Comparison of ENCODE assay signal across 8 cellular contexts in the genomic region with DNA sequence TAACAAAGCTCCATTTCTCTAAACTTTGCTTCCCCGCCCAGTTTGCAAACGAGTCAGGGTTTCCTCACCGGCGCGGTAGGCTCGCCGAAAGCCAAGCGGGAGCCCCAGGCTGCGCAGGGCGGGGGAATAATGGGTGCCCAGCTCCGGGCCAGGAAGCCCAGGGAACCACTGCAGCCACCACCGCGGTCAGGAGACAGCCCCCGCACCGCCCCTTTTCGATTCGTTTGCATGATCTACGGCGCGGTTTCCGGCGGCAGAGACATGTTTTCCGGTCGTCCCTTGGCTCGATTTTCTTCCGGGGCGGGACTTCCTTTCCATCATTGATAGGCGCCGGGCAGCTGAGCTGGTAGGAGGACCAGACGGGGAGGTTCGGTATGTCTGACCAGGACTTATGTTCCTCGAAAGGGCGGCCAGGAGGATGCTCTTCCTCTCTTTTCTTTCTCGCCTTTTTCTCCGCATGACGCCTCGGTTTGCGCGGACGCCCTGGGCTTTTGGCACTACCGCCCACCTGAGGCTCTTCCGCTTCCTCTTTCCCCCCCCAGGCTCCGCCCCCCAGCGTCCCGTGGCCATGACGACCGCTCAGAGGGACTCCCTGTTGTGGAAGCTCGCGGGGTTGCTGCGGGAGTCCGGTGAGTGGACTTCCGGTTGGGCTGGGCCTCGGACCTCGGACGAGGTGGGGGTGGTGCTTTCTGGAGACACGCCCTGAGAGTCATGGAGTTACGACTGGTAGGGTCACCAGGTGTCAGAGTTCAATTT. TPM values are rescaled to one million over a fixed set of nuclear protein-coding genes. Genes with fewer than 3 reads are reported as not detected.
DNase-seq lines count a peak whose midpoint lies in the region; ATAC-seq and TF ChIP-seq lines count a peak whose summit lies in the region.

A gene with protein sequence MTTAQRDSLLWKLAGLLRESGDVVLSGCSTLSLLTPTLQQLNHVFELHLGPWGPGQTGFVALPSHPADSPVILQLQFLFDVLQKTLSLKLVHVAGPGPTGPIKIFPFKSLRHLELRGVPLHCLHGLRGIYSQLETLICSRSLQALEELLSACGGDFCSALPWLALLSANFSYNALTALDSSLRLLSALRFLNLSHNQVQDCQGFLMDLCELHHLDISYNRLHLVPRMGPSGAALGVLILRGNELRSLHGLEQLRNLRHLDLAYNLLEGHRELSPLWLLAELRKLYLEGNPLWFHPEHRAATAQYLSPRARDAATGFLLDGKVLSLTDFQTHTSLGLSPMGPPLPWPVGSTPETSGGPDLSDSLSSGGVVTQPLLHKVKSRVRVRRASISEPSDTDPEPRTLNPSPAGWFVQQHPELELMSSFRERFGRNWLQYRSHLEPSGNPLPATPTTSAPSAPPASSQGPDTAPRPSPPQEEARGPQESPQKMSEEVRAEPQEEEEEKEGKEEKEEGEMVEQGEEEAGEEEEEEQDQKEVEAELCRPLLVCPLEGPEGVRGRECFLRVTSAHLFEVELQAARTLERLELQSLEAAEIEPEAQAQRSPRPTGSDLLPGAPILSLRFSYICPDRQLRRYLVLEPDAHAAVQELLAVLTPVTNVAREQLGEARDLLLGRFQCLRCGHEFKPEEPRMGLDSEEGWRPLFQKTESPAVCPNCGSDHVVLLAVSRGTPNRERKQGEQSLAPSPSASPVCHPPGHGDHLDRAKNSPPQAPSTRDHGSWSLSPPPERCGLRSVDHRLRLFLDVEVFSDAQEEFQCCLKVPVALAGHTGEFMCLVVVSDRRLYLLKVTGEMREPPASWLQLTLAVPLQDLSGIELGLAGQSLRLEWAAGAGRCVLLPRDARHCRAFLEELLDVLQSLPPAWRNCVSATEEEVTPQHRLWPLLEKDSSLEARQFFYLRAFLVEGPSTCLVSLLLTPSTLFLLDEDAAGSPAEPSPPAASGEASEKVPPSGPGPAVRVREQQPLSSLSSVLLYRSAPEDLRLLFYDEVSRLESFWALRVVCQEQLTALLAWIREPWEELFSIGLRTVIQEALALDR (plus strand): TSS at position 306 of the 756 bp plus-strand sequence. CDS start 263 bp downstream, at position 569.

- H3K36me3 Mint-ChIP-seq in IgD-negative memory B cell = peaks cover 3% of the 10 kb centered on the region

- no peaks in the 10 kb centered on the region for H3K9me3 Mint-ChIP-seq in IgD-negative memory B cell

- TF ChIP-seq CTCF in epithelial cell of esophagus (IDR thresholded peaks at IDR 0.05; ENCODE audit: insufficient read depth, low read depth, low read length, missing control alignments) = no peak

- peak within 1 kb of the TSS; percentile 95 to 99 (median 96) for H3K27ac Mint-ChIP-seq in IgD-negative memory B cell

- no peaks in the 10 kb centered on the region for H3K9me3 ChIP-seq in mononuclear cell (ENCODE audit: low read depth, low read length)

- peak; percentile 92 for ATAC-seq in GM21529 (IDR thresholded peaks at IDR 0.05; ENCODE audit: unreplicated experiment)

- H3K4me3 Mint-ChIP-seq in IgD-negative memory B cell = peak within 1 kb of the TSS; percentile 94 to 98 (median 96)

- peaks cover 17% of the 10 kb centered on the region for H3K4me1 ChIP-seq in mononuclear cell (ENCODE audit: insufficient read depth, low read length)

- peaks cover 7 to 20% (median 16%) of the 10 kb centered on the region in 3 donors for H3K4me1 Mint-ChIP-seq in IgD-negative memory B cell

- H3K27me3 ChIP-seq in mononuclear cell (ENCODE audit: insufficient read depth, low read length) = no peaks in the 10 kb centered on the region

- DNase-seq in DMS 273 treated with DMSO at 0.1 percent for 48 hours (lab: John Stamatoyannopoulos, UW) (peak; percentile 91), OCI-M2 (lab: John Stamatoyannopoulos, UW; ENCODE audit: unreplicated experiment) (peak; percentile 81), activated T-cell treated with anti-CD3 and anti-CD28 coated beads for 4 hours (peak; percentile 85), epithelial cell of esophagus (ENCODE audit: low read depth) (peak; percentile 97)
- peak; percentile 73 to 82 for DNase-seq in stimulated activated CD8-positive, alpha-beta memory T cell treated with anti-CD3 and anti-CD28 coated beads, Interleukin-4, amount 100 ng/mL, for 1 hour (ENCODE audit: low read depth in 2 of 2, low spot score in 1 of 2)

- peaks cover 7% of the 10 kb centered on the region for H3K27me3 Mint-ChIP-seq in IgD-negative memory B cell

- peak within 1 kb of the TSS; percentile 77 for H3K4me3 ChIP-seq in epithelial cell of esophagus (ENCODE audit: low read length)
- peak within 1 kb of the TSS; percentile 88 for H3K4me3 ChIP-seq in mononuclear cell (ENCODE audit: low read length)

RNA-seq across cellular contexts. Expression of the gene that starts here (rescaled TPM):
- 9.2 TPM for polyA plus RNA-seq in IgD-negative memory B cell
- 10.3 TPM for total RNA-seq in mononuclear cell

Comparison
In these comparisons a context has a peak if more than half of its experiments do, and no peak if none do; other contexts are left out.
1. Peak in every context shown above with its lines: DNase-seq, ATAC-seq and H3K4me3 ChIP-seq.